In genomic region chr20:62814060-62814708, GRCh38 we compare ENCODE assay signal across 15 cellular contexts. TPM values are rescaled to one million over a fixed set of nuclear protein-coding genes. Genes with fewer than 3 reads are reported as not detected.
"Had no signal": no experiment of that assay in that cellular context is flagged by ENCODE, and none has a peak within 500 bp of the region (broad histone marks: within the 10 kb centered on the region; RNA-seq: fewer than 3 reads in every experiment).

No MANE protein-coding gene starts in this region.

- DNase-seq: activated CD8-positive, alpha-beta memory T cell treated with anti-CD3 and anti-CD28 coated beads, Interleukin-2, amount 50 U/mL, for 48 hours; activated CD8-positive, alpha-beta T cell treated with anti-CD3 and anti-CD28 coated beads for 36 hours; activated naive CD8-positive, alpha-beta T cell treated with anti-CD3 and anti-CD28 coated beads, Interleukin-2, amount 10 ng/mL, durations not matched to agents 7 days and 5 days; glutamatergic neuron; mucosa of descending colon; ovary; stimulated activated CD4-positive, alpha-beta T cell treated with anti-CD3 and anti-CD28 coated beads, Interleukin-4, amount 100 ng/mL, for 1 hour; stimulated activated CD8-positive, alpha-beta memory T cell treated with anti-CD3 and anti-CD28 coated beads, Interleukin-4, amount 100 ng/mL, for 48 hours; T-helper 9 cell; thyroid gland had no signal

- H3K27ac Mint-ChIP-seq: activated CD8-positive, alpha-beta T cell treated with anti-CD3 and anti-CD28 coated beads for 36 hours; activated naive CD8-positive, alpha-beta T cell treated with anti-CD3 and anti-CD28 coated beads, Interleukin-2, amount 10 ng/mL, durations not matched to agents 7 days and 5 days; nephron had no signal

- H3K27ac ChIP-seq: cardiac muscle cell, ovary, thyroid gland, VCaP had no signal

- ATAC-seq: activated CD8-positive, alpha-beta T cell treated with anti-CD3 and anti-CD28 coated beads for 36 hours; mucosa of descending colon had no signal

- H3K9me3 Mint-ChIP-seq: activated CD8-positive, alpha-beta T cell treated with anti-CD3 and anti-CD28 coated beads for 36 hours; activated naive CD8-positive, alpha-beta T cell treated with anti-CD3 and anti-CD28 coated beads, Interleukin-2, amount 10 ng/mL, durations not matched to agents 7 days and 5 days; nephron had no signal

- H3K4me3 Mint-ChIP-seq: activated CD8-positive, alpha-beta T cell treated with anti-CD3 and anti-CD28 coated beads for 36 hours; activated naive CD8-positive, alpha-beta T cell treated with anti-CD3 and anti-CD28 coated beads, Interleukin-2, amount 10 ng/mL, durations not matched to agents 7 days and 5 days; nephron had no signal

- H3K27me3 ChIP-seq: thyroid gland had no signal

- H3K4me1 Mint-ChIP-seq: activated naive CD8-positive, alpha-beta T cell treated with anti-CD3 and anti-CD28 coated beads, Interleukin-2, amount 10 ng/mL, durations not matched to agents 7 days and 5 days had no signal

- H3K4me3 ChIP-seq: cardiac muscle cell, esophagus muscularis mucosa, lung, mucosa of descending colon, ovary, thyroid gland had no signal

- H3K36me3 ChIP-seq: ovary had no signal

- H3K9me3 ChIP-seq: esophagus muscularis mucosa, mucosa of descending colon, ovary, thyroid gland had no signal

RNA-seq across cellular contexts. Expression of gene COL9A3, which starts 2.7 kb away (rescaled TPM):
- total RNA-seq: activated CD8-positive, alpha-beta T cell treated with anti-CD3 and anti-CD28 coated beads for 36 hours had no signal
